ENCODE assay signal across 1 cellular context in the genomic region with DNA sequence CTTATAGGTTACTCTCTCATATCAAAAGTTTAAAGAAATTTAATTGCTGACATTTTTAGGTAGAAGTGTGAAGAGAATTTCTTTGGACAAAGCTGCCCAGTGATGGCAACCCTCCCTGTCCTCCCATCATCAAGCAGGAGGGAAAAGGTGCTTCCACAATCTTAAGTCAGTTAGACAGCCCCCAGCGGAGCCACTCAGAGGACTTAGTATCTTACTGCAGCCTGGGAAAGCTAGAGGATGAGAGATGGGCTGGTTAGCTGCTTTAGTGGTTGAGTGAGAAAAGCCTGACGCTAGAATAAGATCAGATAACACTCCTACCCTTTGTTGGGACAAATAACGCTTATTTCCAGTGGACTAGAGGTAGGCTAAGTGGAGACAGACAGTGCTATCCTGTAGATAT.
TF ChIP-seq lines count a peak whose summit lies in the region.

No MANE protein-coding gene starts in this region.

TF ChIP-seq in GM23338, 12 proteins besides CTCF, POLR2A, EP300 and RAD21 (continued from another document):
- TF ChIP-seq, protein P1, sequence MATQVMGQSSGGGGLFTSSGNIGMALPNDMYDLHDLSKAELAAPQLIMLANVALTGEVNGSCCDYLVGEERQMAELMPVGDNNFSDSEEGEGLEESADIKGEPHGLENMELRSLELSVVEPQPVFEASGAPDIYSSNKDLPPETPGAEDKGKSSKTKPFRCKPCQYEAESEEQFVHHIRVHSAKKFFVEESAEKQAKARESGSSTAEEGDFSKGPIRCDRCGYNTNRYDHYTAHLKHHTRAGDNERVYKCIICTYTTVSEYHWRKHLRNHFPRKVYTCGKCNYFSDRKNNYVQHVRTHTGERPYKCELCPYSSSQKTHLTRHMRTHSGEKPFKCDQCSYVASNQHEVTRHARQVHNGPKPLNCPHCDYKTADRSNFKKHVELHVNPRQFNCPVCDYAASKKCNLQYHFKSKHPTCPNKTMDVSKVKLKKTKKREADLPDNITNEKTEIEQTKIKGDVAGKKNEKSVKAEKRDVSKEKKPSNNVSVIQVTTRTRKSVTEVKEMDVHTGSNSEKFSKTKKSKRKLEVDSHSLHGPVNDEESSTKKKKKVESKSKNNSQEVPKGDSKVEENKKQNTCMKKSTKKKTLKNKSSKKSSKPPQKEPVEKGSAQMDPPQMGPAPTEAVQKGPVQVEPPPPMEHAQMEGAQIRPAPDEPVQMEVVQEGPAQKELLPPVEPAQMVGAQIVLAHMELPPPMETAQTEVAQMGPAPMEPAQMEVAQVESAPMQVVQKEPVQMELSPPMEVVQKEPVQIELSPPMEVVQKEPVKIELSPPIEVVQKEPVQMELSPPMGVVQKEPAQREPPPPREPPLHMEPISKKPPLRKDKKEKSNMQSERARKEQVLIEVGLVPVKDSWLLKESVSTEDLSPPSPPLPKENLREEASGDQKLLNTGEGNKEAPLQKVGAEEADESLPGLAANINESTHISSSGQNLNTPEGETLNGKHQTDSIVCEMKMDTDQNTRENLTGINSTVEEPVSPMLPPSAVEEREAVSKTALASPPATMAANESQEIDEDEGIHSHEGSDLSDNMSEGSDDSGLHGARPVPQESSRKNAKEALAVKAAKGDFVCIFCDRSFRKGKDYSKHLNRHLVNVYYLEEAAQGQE (IDR thresholded peaks at IDR 0.05; ENCODE audit: unreplicated experiment) = no peak
- TF ChIP-seq, protein P2, sequence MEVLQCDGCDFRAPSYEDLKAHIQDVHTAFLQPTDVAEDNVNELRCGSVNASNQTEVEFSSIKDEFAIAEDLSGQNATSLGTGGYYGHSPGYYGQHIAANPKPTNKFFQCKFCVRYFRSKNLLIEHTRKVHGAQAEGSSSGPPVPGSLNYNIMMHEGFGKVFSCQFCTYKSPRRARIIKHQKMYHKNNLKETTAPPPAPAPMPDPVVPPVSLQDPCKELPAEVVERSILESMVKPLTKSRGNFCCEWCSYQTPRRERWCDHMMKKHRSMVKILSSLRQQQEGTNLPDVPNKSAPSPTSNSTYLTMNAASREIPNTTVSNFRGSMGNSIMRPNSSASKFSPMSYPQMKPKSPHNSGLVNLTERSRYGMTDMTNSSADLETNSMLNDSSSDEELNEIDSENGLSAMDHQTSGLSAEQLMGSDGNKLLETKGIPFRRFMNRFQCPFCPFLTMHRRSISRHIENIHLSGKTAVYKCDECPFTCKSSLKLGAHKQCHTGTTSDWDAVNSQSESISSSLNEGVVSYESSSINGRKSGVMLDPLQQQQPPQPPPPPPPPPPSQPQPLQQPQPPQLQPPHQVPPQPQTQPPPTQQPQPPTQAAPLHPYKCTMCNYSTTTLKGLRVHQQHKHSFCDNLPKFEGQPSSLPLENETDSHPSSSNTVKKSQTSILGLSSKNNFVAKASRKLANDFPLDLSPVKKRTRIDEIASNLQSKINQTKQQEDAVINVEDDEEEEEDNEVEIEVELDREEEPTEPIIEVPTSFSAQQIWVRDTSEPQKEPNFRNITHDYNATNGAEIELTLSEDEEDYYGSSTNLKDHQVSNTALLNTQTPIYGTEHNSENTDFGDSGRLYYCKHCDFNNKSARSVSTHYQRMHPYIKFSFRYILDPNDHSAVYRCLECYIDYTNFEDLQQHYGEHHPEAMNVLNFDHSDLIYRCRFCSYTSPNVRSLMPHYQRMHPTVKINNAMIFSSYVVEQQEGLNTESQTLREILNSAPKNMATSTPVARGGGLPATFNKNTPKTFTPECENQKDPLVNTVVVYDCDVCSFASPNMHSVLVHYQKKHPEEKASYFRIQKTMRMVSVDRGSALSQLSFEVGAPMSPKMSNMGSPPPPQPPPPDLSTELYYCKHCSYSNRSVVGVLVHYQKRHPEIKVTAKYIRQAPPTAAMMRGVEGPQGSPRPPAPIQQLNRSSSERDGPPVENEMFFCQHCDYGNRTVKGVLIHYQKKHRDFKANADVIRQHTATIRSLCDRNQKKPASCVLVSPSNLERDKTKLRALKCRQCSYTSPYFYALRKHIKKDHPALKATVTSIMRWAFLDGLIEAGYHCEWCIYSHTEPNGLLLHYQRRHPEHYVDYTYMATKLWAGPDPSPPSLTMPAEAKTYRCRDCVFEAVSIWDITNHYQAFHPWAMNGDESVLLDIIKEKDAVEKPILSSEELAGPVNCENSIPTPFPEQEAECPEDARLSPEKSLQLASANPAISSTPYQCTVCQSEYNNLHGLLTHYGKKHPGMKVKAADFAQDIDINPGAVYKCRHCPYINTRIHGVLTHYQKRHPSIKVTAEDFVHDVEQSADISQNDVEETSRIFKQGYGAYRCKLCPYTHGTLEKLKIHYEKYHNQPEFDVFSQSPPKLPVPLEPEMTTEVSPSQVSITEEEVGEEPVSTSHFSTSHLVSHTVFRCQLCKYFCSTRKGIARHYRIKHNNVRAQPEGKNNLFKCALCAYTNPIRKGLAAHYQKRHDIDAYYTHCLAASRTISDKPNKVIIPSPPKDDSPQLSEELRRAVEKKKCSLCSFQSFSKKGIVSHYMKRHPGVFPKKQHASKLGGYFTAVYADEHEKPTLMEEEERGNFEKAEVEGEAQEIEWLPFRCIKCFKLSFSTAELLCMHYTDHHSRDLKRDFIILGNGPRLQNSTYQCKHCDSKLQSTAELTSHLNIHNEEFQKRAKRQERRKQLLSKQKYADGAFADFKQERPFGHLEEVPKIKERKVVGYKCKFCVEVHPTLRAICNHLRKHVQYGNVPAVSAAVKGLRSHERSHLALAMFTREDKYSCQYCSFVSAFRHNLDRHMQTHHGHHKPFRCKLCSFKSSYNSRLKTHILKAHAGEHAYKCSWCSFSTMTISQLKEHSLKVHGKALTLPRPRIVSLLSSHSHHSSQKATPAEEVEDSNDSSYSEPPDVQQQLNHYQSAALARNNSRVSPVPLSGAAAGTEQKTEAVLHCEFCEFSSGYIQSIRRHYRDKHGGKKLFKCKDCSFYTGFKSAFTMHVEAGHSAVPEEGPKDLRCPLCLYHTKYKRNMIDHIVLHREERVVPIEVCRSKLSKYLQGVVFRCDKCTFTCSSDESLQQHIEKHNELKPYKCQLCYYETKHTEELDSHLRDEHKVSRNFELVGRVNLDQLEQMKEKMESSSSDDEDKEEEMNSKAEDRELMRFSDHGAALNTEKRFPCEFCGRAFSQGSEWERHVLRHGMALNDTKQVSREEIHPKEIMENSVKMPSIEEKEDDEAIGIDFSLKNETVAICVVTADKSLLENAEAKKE (CRISPR knock-in tag; IDR thresholded peaks at IDR 0.05) = no peak
- TF ChIP-seq EZH2 (IDR thresholded peaks at IDR 0.05; ENCODE audit: low read depth, unreplicated experiment) = no peak
TF ChIP-seq in GM23338: peak in this region for 0.
